ENCODE assay signal across 1 cellular context in genomic region chr1:40373323-40374283, GRCh38.
TF ChIP-seq lines count a peak whose summit lies in the region.

Gene SMAP2, plus strand, starts transcription at chr1:40373727. Its CDS starts 394 bp downstream, at chr1:40374121.

TF ChIP-seq in WTC11, 78 proteins besides CTCF, POLR2A, EP300 and RAD21 (continued from another document):
- TF ChIP-seq, protein P1, sequence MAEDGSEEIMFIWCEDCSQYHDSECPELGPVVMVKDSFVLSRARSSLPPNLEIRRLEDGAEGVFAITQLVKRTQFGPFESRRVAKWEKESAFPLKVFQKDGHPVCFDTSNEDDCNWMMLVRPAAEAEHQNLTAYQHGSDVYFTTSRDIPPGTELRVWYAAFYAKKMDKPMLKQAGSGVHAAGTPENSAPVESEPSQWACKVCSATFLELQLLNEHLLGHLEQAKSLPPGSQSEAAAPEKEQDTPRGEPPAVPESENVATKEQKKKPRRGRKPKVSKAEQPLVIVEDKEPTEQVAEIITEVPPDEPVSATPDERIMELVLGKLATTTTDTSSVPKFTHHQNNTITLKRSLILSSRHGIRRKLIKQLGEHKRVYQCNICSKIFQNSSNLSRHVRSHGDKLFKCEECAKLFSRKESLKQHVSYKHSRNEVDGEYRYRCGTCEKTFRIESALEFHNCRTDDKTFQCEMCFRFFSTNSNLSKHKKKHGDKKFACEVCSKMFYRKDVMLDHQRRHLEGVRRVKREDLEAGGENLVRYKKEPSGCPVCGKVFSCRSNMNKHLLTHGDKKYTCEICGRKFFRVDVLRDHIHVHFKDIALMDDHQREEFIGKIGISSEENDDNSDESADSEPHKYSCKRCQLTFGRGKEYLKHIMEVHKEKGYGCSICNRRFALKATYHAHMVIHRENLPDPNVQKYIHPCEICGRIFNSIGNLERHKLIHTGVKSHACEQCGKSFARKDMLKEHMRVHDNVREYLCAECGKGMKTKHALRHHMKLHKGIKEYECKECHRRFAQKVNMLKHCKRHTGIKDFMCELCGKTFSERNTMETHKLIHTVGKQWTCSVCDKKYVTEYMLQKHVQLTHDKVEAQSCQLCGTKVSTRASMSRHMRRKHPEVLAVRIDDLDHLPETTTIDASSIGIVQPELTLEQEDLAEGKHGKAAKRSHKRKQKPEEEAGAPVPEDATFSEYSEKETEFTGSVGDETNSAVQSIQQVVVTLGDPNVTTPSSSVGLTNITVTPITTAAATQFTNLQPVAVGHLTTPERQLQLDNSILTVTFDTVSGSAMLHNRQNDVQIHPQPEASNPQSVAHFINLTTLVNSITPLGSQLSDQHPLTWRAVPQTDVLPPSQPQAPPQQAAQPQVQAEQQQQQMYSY (CRISPR knock-in tag; IDR thresholded peaks at IDR 0.05) = peak; percentile 67
- TF ChIP-seq ATF3 (CRISPR knock-in tag; conservative IDR thresholded peaks at IDR 0.05) (no peak), HMGXB4 (CRISPR knock-in tag; IDR thresholded peaks at IDR 0.05) (no peak), ZNF219 (CRISPR knock-in tag; IDR thresholded peaks at IDR 0.05; ENCODE audit: borderline replicate concordance) (no peak), ZNF232 (CRISPR knock-in tag; IDR thresholded peaks at IDR 0.05) (no peak)
- TF ChIP-seq, protein P2, sequence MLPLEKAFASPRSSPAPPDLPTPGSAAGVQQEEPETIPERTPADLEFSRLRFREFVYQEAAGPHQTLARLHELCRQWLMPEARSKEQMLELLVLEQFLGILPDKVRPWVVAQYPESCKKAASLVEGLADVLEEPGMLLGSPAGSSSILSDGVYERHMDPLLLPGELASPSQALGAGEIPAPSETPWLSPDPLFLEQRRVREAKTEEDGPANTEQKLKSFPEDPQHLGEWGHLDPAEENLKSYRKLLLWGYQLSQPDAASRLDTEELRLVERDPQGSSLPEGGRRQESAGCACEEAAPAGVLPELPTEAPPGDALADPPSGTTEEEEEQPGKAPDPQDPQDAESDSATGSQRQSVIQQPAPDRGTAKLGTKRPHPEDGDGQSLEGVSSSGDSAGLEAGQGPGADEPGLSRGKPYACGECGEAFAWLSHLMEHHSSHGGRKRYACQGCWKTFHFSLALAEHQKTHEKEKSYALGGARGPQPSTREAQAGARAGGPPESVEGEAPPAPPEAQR (CRISPR knock-in tag; IDR thresholded peaks at IDR 0.05) = no peak
